In the genomic region with DNA sequence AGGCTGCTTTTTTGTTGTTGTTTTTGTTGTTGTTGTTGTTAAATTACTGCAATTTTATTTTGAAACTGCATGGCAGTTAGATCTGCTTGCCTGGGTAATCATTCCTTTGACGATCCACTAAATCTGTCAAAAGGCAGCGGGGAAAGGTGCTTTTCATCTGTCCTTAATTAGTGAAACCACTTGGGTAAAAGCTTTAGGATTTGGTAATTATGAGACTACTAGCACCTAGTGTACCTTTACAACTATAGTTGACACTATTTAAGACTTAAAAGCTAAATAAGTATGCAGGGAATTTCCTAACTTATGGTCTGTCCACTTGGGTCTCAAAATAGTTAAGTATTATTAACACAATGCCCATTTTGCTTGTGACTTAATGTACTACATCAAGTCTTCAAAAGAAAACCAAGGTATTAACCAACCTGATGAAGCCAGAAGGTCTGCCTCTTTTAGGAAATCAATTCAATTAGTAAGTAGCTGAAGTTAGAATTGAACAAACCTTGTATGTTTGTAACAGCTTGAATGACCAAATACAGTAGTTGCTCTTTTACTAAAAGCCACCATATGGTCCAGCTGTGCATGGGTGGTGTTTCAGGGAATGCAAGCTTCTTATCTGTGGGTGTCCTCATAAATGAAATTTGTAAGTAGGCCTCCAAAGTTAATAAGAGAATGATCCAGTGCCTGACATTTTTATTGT, we compare ENCODE assay signal across 15 cellular contexts. TPM values are rescaled to one million over a fixed set of nuclear protein-coding genes. Genes with fewer than 3 reads are reported as not detected.
DNase-seq lines count a peak whose midpoint lies in the region; ATAC-seq lines count a peak whose summit lies in the region.
"Had no signal": no experiment of that assay in that cellular context is flagged by ENCODE, and none has a peak within 500 bp of the region (broad histone marks: within the 10 kb centered on the region; RNA-seq: fewer than 3 reads in every experiment).

No MANE protein-coding gene starts in this region.

- peak; percentile 14 for DNase-seq in NCI-H1694 treated with DMSO at 0.1 percent for 48 hours (lab: John Stamatoyannopoulos, UW)
- DNase-seq in NCI-H1694 (lab: John Stamatoyannopoulos, UW), result no peak
- DNase-seq in NCI-H524 (lab: John Stamatoyannopoulos, UW), result peak; percentile 71 to 81
- DNase-seq in DMS153 treated with DMSO at 0.1 percent for 48 hours (lab: John Stamatoyannopoulos, UW; ENCODE audit: unreplicated experiment), result no peak
- no peak for DNase-seq in left lobe of liver (ENCODE audit: low spot score)
- no peak for DNase-seq in NCI-H146 (lab: John Stamatoyannopoulos, UW)
- DNase-seq: activated B cell treated with CpG ODN at 0.5 μM for 24 hours; activated T-cell treated with anti-CD3 and anti-CD28 coated beads, Interleukin-2, amount 50 U/mL, for 4 hours; CD4-positive, alpha-beta T cell; NCI-H2227 treated with DMSO at 0.1 percent for 48 hours; occipital lobe; PC-9; SW 1271 had no signal

- ATAC-seq in GM19025 (IDR thresholded peaks at IDR 0.05; ENCODE audit: low read depth, unreplicated experiment), result peak; percentile 66
- peak; percentile 55 for ATAC-seq in HG02763 (IDR thresholded peaks at IDR 0.05; ENCODE audit: unreplicated experiment)
- ATAC-seq in left lobe of liver, result no peak
- ATAC-seq: activated T-cell treated with anti-CD3 and anti-CD28 coated beads, Interleukin-2, amount 50 U/mL, for 4 hours had no signal

RNA-seq across cellular contexts. Expression of a gene that starts 44.8 kb away (rescaled TPM):
- total RNA-seq in left lobe of liver, result 27.0 TPM

Comparison
In these comparisons a context has a peak if more than half of its experiments do, and no peak if none do; other contexts are left out.
1. DNase-seq: peak in NCI-H1694 treated with DMSO at 0.1 percent for 48 hours (single experiment) and NCI-H524 (2 of 2); none in NCI-H1694 (single experiment), DMS153 treated with DMSO at 0.1 percent for 48 hours (single experiment), left lobe of liver (single experiment) and NCI-H146 (single experiment).